ENCODE assay signal across 1 cellular context in genomic region chr1:224504642-224505041, GRCh38.
TF ChIP-seq lines count a peak whose summit lies in the region.

No MANE protein-coding gene starts in this region.

TF ChIP-seq in H1, 55 proteins besides CTCF, POLR2A, EP300 and RAD21:
- TF ChIP-seq JUND (IDR thresholded peaks at IDR 0.05; ENCODE audit: low read length) (no peak), SP1 (IDR thresholded peaks at IDR 0.05; ENCODE audit: low read depth, low read length) (no peak), ZNF274 (IDR thresholded peaks at IDR 0.05; ENCODE audit: borderline replicate concordance, extremely low read depth, low read length) (no peak), KDM1A (IDR thresholded peaks at IDR 0.05; ENCODE audit: borderline replicate concordance, low read length) (peak; percentile 95), NANOG (IDR thresholded peaks at IDR 0.05; ENCODE audit: insufficient read depth, low read depth, low read length, poor library complexity, severe bottlenecking) (no peak), KDM4A (IDR thresholded peaks at IDR 0.05; ENCODE audit: low read depth, low read length, severe bottlenecking) (no peak), HDAC2 (IDR thresholded peaks at IDR 0.05; ENCODE audit: borderline replicate concordance in 1 of 2, low read depth in 2 of 2, low read length in 2 of 2) (peak in 1 of 2 experiments; percentile 93; a peak in 2 of 4 replicates)
TF ChIP-seq in H1: peak in this region for 2.
